ENCODE assay signal across 10 cellular contexts in genomic region chr3:31247850-31248618, GRCh38.
DNase-seq lines count a peak whose midpoint lies in the region; ATAC-seq and FAIRE-seq lines count a peak whose summit lies in the region.
"Had no signal": no experiment of that assay in that cellular context is flagged by ENCODE, and none has a peak within 500 bp of the region (broad histone marks: within the 10 kb centered on the region; RNA-seq: fewer than 3 reads in every experiment).

No MANE protein-coding gene starts in this region.

- in situ Hi-C loops in ACHN (cut with HindIII; ENCODE audit: low pct_ligation_motif_present, low pct_unique_long_range_greater_than_20kb, low sequenced_read_pairs) = no loop called here
- in situ Hi-C loops in HAP-1 (cut with MboI; ENCODE audit: low sequenced_read_pairs) = no loop called here

- peak; percentile 17 to 27 for ATAC-seq in activated naive CD4-positive, alpha-beta T cell treated with anti-CD3 and anti-CD28 coated beads, Interleukin-2, amount 50 U/mL, for 72 hours
- peak; percentile 47 for ATAC-seq in HG03103 (IDR thresholded peaks at IDR 0.05; ENCODE audit: low read depth, unreplicated experiment)
- ATAC-seq: gastroesophageal sphincter had no signal

- FAIRE-seq in urothelium cell line (lab: Jason Lieb, UNC) = peak; percentile 20

- H3K9me3 Mint-ChIP-seq in activated naive CD4-positive, alpha-beta T cell treated with anti-CD3 and anti-CD28 coated beads, Interleukin-2, amount 50 U/mL, for 72 hours = peaks cover 4 to 5% of the 10 kb centered on the region in 2 donors

- no peak for DNase-seq in activated naive CD4-positive, alpha-beta T cell treated with anti-CD3 and anti-CD28 coated beads, Interleukin-2, amount 50 U/mL, for 72 hours (ENCODE audit: low spot score in 2 of 2)
- no peak for DNase-seq in activated naive CD4-positive, alpha-beta T cell treated with Interleukin-2 at 50 U/mL for 16 hours
- DNase-seq in SW480 (ENCODE audit: low spot score) (peak; percentile 40), urothelium cell line (ENCODE audit: low spot score) (peak; percentile 62), ACHN (no peak), germinal center (ENCODE audit: low spot score) (no peak), HAP-1 (ENCODE audit: low spot score in 2 of 2) (no peak)

- peak overlapping the region in 1 of 2 donors; percentile 96 for H3K27ac Mint-ChIP-seq in activated naive CD4-positive, alpha-beta T cell treated with anti-CD3 and anti-CD28 coated beads, Interleukin-2, amount 50 U/mL, for 72 hours

- no peaks in the 10 kb centered on the region for H3K27me3 ChIP-seq in HAP-1 (ENCODE audit: low read depth)
- H3K27me3 ChIP-seq: BLaER1, gastroesophageal sphincter had no signal

- H3K36me3 ChIP-seq in HAP-1 (replicated peaks) = no peaks in the 10 kb centered on the region
- H3K36me3 ChIP-seq: BLaER1, gastroesophageal sphincter had no signal

- no peaks in the 10 kb centered on the region for H3K9me3 ChIP-seq in HAP-1
- H3K9me3 ChIP-seq: gastroesophageal sphincter had no signal

- H3K36me3 Mint-ChIP-seq in activated naive CD4-positive, alpha-beta T cell treated with anti-CD3 and anti-CD28 coated beads, Interleukin-2, amount 50 U/mL, for 72 hours = peaks cover 0 to 6% of the 10 kb centered on the region in 2 donors

- no peak overlapping the region for H3K4me3 ChIP-seq in HAP-1
- H3K4me3 ChIP-seq: BLaER1, gastroesophageal sphincter had no signal

- H3K4me1 ChIP-seq in HAP-1 = no peaks in the 10 kb centered on the region
- H3K4me1 ChIP-seq: gastroesophageal sphincter had no signal

Comparison
In these comparisons a context has a peak if more than half of its experiments do, and no peak if none do; other contexts are left out.
1. DNase-seq: peak in SW480 (single experiment) and urothelium cell line (single experiment); none in activated naive CD4-positive, alpha-beta T cell treated with anti-CD3 and anti-CD28 coated beads, Interleukin-2, amount 50 U/mL, for 72 hours (0 of 2), activated naive CD4-positive, alpha-beta T cell treated with Interleukin-2 at 50 U/mL for 16 hours (single experiment), ACHN (single experiment), germinal center (single experiment) and HAP-1 (0 of 2).